Comparison of ENCODE assay signal across 8 cellular contexts in the genomic region with DNA sequence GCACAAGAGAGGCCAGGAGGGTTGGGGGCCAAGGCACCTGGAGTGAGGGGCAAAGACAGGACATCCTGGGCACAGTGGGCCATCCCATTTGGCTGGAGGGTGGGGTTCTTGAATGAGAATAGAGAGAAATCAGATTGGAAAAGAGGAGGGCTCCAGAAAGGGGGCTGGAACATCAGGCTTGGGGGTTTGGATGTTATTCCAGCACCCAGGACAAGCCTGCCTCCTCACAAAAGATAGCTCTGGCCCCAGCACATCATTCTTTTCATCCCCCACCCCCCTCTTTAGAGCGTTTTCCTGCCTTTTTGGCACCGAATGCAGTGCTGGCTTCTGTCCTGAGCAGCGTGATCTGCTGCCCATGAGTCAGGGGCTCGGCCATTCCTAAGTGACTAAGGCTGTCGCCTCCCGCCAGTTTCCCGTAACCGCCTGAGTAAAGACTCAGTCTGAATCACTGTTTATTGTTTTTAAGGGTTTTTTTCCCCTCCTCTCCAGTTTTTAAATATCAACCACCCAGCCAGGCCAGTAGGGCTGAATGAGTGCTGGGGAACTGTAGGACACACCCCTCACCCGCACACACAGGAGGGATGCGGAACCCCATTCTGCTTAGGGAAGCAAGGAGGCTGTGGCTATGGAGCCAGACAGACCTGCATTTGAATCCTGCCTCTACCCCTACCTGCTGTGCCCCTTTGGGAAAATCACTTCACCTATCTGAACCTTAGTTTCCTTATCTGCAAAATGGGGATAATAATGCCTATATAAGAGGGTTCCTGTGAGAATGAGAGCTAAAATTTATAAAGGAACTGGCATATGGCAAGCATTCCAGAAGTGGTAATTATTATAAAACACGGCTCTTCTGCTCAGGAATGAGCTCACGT. TPM values are rescaled to one million over a fixed set of nuclear protein-coding genes. Genes with fewer than 3 reads are reported as not detected.
DNase-seq lines count a peak whose midpoint lies in the region; ATAC-seq and TF ChIP-seq lines count a peak whose summit lies in the region.

No MANE protein-coding gene starts in this region.

- no peak overlapping the region for H3K4me3 Mint-ChIP-seq in CD4-positive, alpha-beta T cell

- CTCF ChIA-PET in CD4-positive, alpha-beta T cell (lab: Charles Lee), result no interaction called here

- H3K27ac ChIP-seq in right cardiac atrium (ENCODE audit: low read length), result peak overlapping the region; percentile 73
- H3K27ac ChIP-seq in CD4-positive, alpha-beta T cell (ENCODE audit: low read depth, low read length), result no peak overlapping the region

- H3K27ac Mint-ChIP-seq in CD4-positive, alpha-beta T cell, result no peak overlapping the region

- H3K4me3 ChIP-seq in right cardiac atrium (ENCODE audit: low read length), result no peak overlapping the region

- no peaks in the 10 kb centered on the region for H3K9me3 Mint-ChIP-seq in CD4-positive, alpha-beta T cell

- intact Hi-C loops in right cardiac atrium (cut with DNase I), result loop anchor here in 2 of 4 donors (5.0 to 10.0 kb wide), 2 partner anchors 55 to 103 kb away; no protein-coding TSS in a partner anchor
- intact Hi-C loops in sciatic nerve (cut with DNase I), result no loop called here
- intact Hi-C loops in CD4-positive, alpha-beta T cell (cut with DNase I, micrococcal nuclease), result no loop called here

- H3K36me3 Mint-ChIP-seq in CD4-positive, alpha-beta T cell (ENCODE audit: low read depth), result no peaks in the 10 kb centered on the region

- 21% methylated on average over 12 of the region's 12 CpGs for WGBS in right cardiac atrium

- peaks cover 38% of the 10 kb centered on the region for H3K4me1 ChIP-seq in right cardiac atrium (ENCODE audit: control insufficient read depth, insufficient read depth, low read length)

- POLR2A ChIA-PET in CD4-positive, alpha-beta T cell (lab: Charles Lee), result no interaction called here

- TF ChIP-seq CTCF in CD4-positive, alpha-beta T cell (IDR thresholded peaks at IDR 0.05), result no peak
- TF ChIP-seq CTCF in GM20000 (IDR thresholded peaks at IDR 0.05; ENCODE audit: extremely low read depth, missing control alignments), result no peak

- H3K9me3 ChIP-seq in right cardiac atrium (ENCODE audit: control insufficient read depth, low read length), result no peaks in the 10 kb centered on the region
- no peaks in the 10 kb centered on the region for H3K9me3 ChIP-seq in CD4-positive, alpha-beta T cell (ENCODE audit: control insufficient read depth, low read length)

- DNase-seq in GOT3 (lab: John Stamatoyannopoulos, UW) (peak; percentile 15), amygdala (lab: John Stamatoyannopoulos, UW) (peak in 34 of 56 donors; percentile 15 to 84 (median 44)), right cardiac atrium (peak; percentile 94 to 96 (median 95)), sciatic nerve (ENCODE audit: low spot score) (peak; percentile 89), GM20000 (ENCODE audit: low spot score) (no peak), NCI-H146 treated with DMSO at 0.1 percent for 48 hours (lab: John Stamatoyannopoulos, UW; ENCODE audit: unreplicated experiment) (no peak)
- no peak for DNase-seq in CD4-positive, alpha-beta T cell

- no peaks in the 10 kb centered on the region for H3K27me3 ChIP-seq in right cardiac atrium (ENCODE audit: control insufficient read depth, insufficient read depth)
- H3K27me3 ChIP-seq in CD4-positive, alpha-beta T cell (ENCODE audit: control insufficient read depth, insufficient read depth, low read length), result no peaks in the 10 kb centered on the region

- H3K27me3 Mint-ChIP-seq in CD4-positive, alpha-beta T cell, result peaks cover 10% of the 10 kb centered on the region

- no peaks in the 10 kb centered on the region for H3K4me1 Mint-ChIP-seq in CD4-positive, alpha-beta T cell (ENCODE audit: low read depth)

- ATAC-seq in right cardiac atrium (peak; percentile 84 to 90), sciatic nerve (peak; percentile 74), HG03520 (IDR thresholded peaks at IDR 0.05; ENCODE audit: unreplicated experiment) (no peak)
- ATAC-seq in CD4-positive, alpha-beta T cell (ENCODE audit: poor library complexity), result no peak

RNA-seq across cellular contexts. Expression of a gene that starts 32.4 kb away (rescaled TPM):
- total RNA-seq in right cardiac atrium, result 10 to 100 TPM in 2 of 4 donors, 1 to 10 TPM in 2; 7.9 to 12.9 (median 10.1) TPM
- polyA plus RNA-seq in right cardiac atrium, result 4.4 TPM
- total RNA-seq in sciatic nerve, result 33.2 TPM
- under 1 TPM; 0.55 to 0.64 TPM for total RNA-seq in CD4-positive, alpha-beta T cell

Comparison
In these comparisons a context has a peak if more than half of its experiments do, and no peak if none do; other contexts are left out.
1. DNase-seq: peak in GOT3 (single experiment), amygdala (34 of 56), right cardiac atrium (3 of 3) and sciatic nerve (single experiment); none in CD4-positive, alpha-beta T cell (0 of 10), GM20000 (single experiment) and NCI-H146 treated with DMSO at 0.1 percent for 48 hours (single experiment).
2. ATAC-seq: peak in right cardiac atrium (2 of 2) and sciatic nerve (single experiment); none in CD4-positive, alpha-beta T cell (single experiment) and HG03520 (single experiment).
3. RNA of a gene that starts 32.4 kb away (total RNA-seq): 33.2 TPM in sciatic nerve (single experiment) and 7.9 to 12.9 TPM in right cardiac atrium; 0.55 to 0.64 TPM in CD4-positive, alpha-beta T cell; every median in the first group is over 4 times any median in the second.